In the genomic region with DNA sequence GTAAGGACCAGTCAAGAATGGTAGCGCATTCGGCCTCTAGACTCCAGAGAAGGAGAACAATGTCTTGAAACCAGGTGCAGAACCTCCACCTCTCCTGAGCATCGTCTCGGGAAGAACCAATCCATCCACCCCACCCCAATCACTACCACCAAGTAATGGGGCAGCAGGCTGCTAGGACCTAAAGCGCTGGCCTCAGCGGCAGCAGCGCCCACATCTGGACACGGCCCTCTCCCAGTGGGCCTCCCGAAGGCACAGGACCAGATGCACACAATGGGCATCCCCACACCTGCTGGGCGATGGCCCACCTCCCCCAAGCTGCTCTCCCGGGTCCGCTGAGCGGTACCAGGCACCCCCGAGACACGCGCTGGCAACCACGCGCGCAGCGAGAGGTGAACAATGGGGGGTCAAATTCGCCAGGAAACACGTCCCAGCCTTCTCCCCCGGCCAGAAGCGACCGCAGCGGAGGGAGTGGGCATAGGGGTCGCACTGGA, we compare ENCODE assay signal across 9 cellular contexts. TPM values are rescaled to one million over a fixed set of nuclear protein-coding genes. Genes with fewer than 3 reads are reported as not detected.
A peak's percentile ranks its signal among the peaks of the same experiment; 100 is the strongest.
DNase-seq lines count a peak whose midpoint lies in the region; ATAC-seq, FAIRE-seq and TF ChIP-seq lines count a peak whose summit lies in the region.
"Had no signal": no experiment of that assay in that cellular context is flagged by ENCODE, and none has a peak within 500 bp of the region (broad histone marks: within the 10 kb centered on the region; RNA-seq: fewer than 3 reads in every experiment).

No MANE protein-coding gene starts in this region.

- no peaks in the 10 kb centered on the region for H3K9me3 ChIP-seq in BE2C
- H3K9me3 ChIP-seq in HUES64 (ENCODE audit: insufficient read depth, low read depth, low read length) = no peaks in the 10 kb centered on the region
- no peaks in the 10 kb centered on the region for H3K9me3 ChIP-seq in mammary epithelial cell (replicated peaks; ENCODE audit: insufficient read depth, low read length)
- no peaks in the 10 kb centered on the region for H3K9me3 ChIP-seq in keratinocyte (ENCODE audit: control insufficient read depth, low read depth, low read length)
- no peaks in the 10 kb centered on the region for H3K9me3 ChIP-seq in smooth muscle cell (replicated peaks; ENCODE audit: low read depth)

- no peaks in the 10 kb centered on the region for H4K20me1 ChIP-seq in mammary epithelial cell (ENCODE audit: insufficient read depth, low read length)
- H4K20me1 ChIP-seq in keratinocyte (ENCODE audit: control insufficient read depth, extremely low read depth, insufficient read depth, low read length) = no peaks in the 10 kb centered on the region
- H4K20me1 ChIP-seq in smooth muscle cell (ENCODE audit: low read depth) = no peaks in the 10 kb centered on the region

- intact Hi-C loops in mammary epithelial cell (cut with micrococcal nuclease) = loop anchor here (1.0 to 10.0 kb wide), 3 partner anchors 98 to 225 kb away; no protein-coding TSS in a partner anchor

- no TSS peak for BruUV-seq in mammary epithelial cell (replicated peaks; lab: Mats Ljungman, UMichigan)

- H3K9ac ChIP-seq in HUES64 (ENCODE audit: low read depth, low read length) (peak overlapping the region; percentile 79), mammary epithelial cell (ENCODE audit: insufficient read depth, low read length) (peak overlapping the region; percentile 27), keratinocyte (ENCODE audit: control insufficient read depth, extremely low read depth, insufficient read depth, low read length) (peak overlapping the region; percentile 38), smooth muscle cell (ENCODE audit: low read depth) (peak overlapping the region; percentile 48)

- H3K79me2 ChIP-seq in mammary epithelial cell (ENCODE audit: insufficient read depth, low read length) (no peaks in the 10 kb centered on the region), keratinocyte (ENCODE audit: control insufficient read depth, insufficient read depth, low read length) (no peaks in the 10 kb centered on the region), smooth muscle cell (ENCODE audit: low read depth) (peaks cover 39% of the 10 kb centered on the region)

- no peak for TF ChIP-seq CTCF in BE2C (IDR thresholded peaks at IDR 0.05; ENCODE audit: low read depth, low read length)
- no peak for TF ChIP-seq CTCF in mammary epithelial cell (conservative IDR thresholded peaks at IDR 0.05 in 1 of 2, IDR thresholded peaks at IDR 0.05 in 1 of 2; ENCODE audit: extremely low read depth in 1 of 2, insufficient read depth in 1 of 2, low read depth in 1 of 2, low read length in 2 of 2)
- TF ChIP-seq CTCF in keratinocyte (optimal IDR thresholded peaks at IDR 0.05 in 1 of 3, IDR thresholded peaks at IDR 0.05 in 1 of 3, conservative IDR thresholded peaks at IDR 0.05 in 1 of 3; ENCODE audit: extremely low read depth in 1 of 3, insufficient read depth in 2 of 3, low read length in 3 of 3) = peak in 1 of 3 experiments; percentile 48
- no peak for TF ChIP-seq CTCF in smooth muscle cell (IDR thresholded peaks at IDR 0.05; ENCODE audit: borderline replicate concordance, insufficient read depth, poor library complexity, severe bottlenecking)

- H3K27ac ChIP-seq in HUES64 (ENCODE audit: low read depth, low read length) (peak overlapping the region; percentile 65), mammary epithelial cell (ENCODE audit: insufficient read depth, low read depth, low read length) (no peak overlapping the region), keratinocyte (ENCODE audit: control insufficient read depth, insufficient read depth, low read length) (no peak overlapping the region), smooth muscle cell (ENCODE audit: low read depth) (no peak overlapping the region)

- peaks cover 87% of the 10 kb centered on the region for H3K27me3 ChIP-seq in BE2C
- H3K27me3 ChIP-seq in HUES64 (ENCODE audit: insufficient read depth, low read length) = peaks cover 7% of the 10 kb centered on the region; the same call in 1 of the 2 replicates
- no peaks in the 10 kb centered on the region for H3K27me3 ChIP-seq in mammary epithelial cell (ENCODE audit: insufficient read depth, low read length)
- H3K27me3 ChIP-seq in keratinocyte (ENCODE audit: control insufficient read depth, extremely low read depth, insufficient read depth, low read length) = peaks cover 17% of the 10 kb centered on the region
- no peaks in the 10 kb centered on the region for H3K27me3 ChIP-seq in smooth muscle cell (ENCODE audit: low read depth)

- no peak for FAIRE-seq in keratinocyte (lab: Jason Lieb, UNC)
- FAIRE-seq: endometrium had no signal

- peak overlapping the region; percentile 26; the same call in 1 of the 2 replicates for H3K4me3 ChIP-seq in BE2C (ENCODE audit: low read depth, low read length)
- peak overlapping the region; percentile 93 for H3K4me3 ChIP-seq in HUES64 (ENCODE audit: low read length)
- peak overlapping the region; percentile 46 to 62 (median 62) for H3K4me3 ChIP-seq in mammary epithelial cell (replicated peaks in 1 of 3; ENCODE audit: insufficient read depth in 1 of 3, low read depth in 2 of 3, low read length in 3 of 3)
- peak overlapping the region; percentile 33 to 66 (median 61) for H3K4me3 ChIP-seq in keratinocyte (ENCODE audit: control insufficient read depth in 2 of 3, extremely low read depth in 1 of 3, insufficient read depth in 2 of 3, low read depth in 1 of 3, low read length in 3 of 3)
- H3K4me3 ChIP-seq in smooth muscle cell = peak overlapping the region; percentile 81

- dilution Hi-C loops in mammary epithelial cell (cut with HindIII; ENCODE audit: low sequenced_read_pairs) = loop anchor here (5.0 kb wide), 1 partner anchor 105 kb away; no protein-coding TSS in a partner anchor
- dilution Hi-C loops in keratinocyte (cut with MboI; ENCODE audit: extremely low pct_ligation_motif_present, low sequenced_read_pairs) = no loop called here

- H2AFZ ChIP-seq in mammary epithelial cell (ENCODE audit: low read depth, low read length) (peak overlapping the region; percentile 98), keratinocyte (ENCODE audit: control insufficient read depth, low read length) (peak overlapping the region; percentile 69), smooth muscle cell (ENCODE audit: low read depth) (peak overlapping the region; percentile 88)

- H3K4me2 ChIP-seq in mammary epithelial cell (ENCODE audit: insufficient read depth, low read depth, low read length) (peak overlapping the region; percentile 97), keratinocyte (ENCODE audit: control insufficient read depth, extremely low read depth, insufficient read depth, low read depth, low read length) (peak overlapping the region; percentile 58), smooth muscle cell (peak overlapping the region; percentile 97)

- no peaks in the 10 kb centered on the region for H3K36me3 ChIP-seq in BE2C
- no peaks in the 10 kb centered on the region for H3K36me3 ChIP-seq in HUES64 (ENCODE audit: insufficient read depth, low read length)
- H3K36me3 ChIP-seq in mammary epithelial cell (ENCODE audit: insufficient read depth, low read length) = no peaks in the 10 kb centered on the region
- H3K36me3 ChIP-seq in keratinocyte (ENCODE audit: control insufficient read depth in 2 of 2, extremely low read depth in 1 of 2, insufficient read depth in 2 of 2, low read length in 2 of 2) = no peaks in the 10 kb centered on the region
- no peaks in the 10 kb centered on the region for H3K36me3 ChIP-seq in smooth muscle cell (ENCODE audit: low read depth)

- no peak for ATAC-seq in HG03025 (IDR thresholded peaks at IDR 0.05; ENCODE audit: low FRiP score, unreplicated experiment)

- CTCF ChIA-PET in mammary epithelial cell (lab: Charles Lee; ENCODE audit: low non-redundant PET) = no interaction called here

- DNase-seq in BE2C (no peak), mammary epithelial cell (no peak), keratinocyte (ENCODE audit: low read depth, low spot score) (no peak), smooth muscle cell (lab: John Stamatoyannopoulos, UW; ENCODE audit: unreplicated experiment) (no peak), NCI-H1105 (lab: John Stamatoyannopoulos, UW) (no peak), HCEC 1CT (no peak)

- under 1% methylated on average over 27 of the region's 27 CpGs for WGBS in HUES64
- WGBS in mammary epithelial cell (ENCODE audit: low coverage, missing lambda C conversion rate) = 0% methylated on average over 16 of the region's 27 CpGs
- 1% methylated on average over 27 of the region's 27 CpGs for WGBS in smooth muscle cell (ENCODE audit: low lambda C conversion rate)

- no peaks in the 10 kb centered on the region for H3K9me1 ChIP-seq in keratinocyte (ENCODE audit: control insufficient read depth, extremely low read depth, insufficient read depth, low read length)

- in situ Hi-C loops in mammary epithelial cell (cut with MboI; ENCODE audit: low sequenced_read_pairs in 2 of 2) = loop anchor here in 1 of 2 donors (25.0 kb wide), 1 partner anchor 240 kb away; no protein-coding TSS in a partner anchor

- no peaks in the 10 kb centered on the region for H3K4me1 ChIP-seq in BE2C
- H3K4me1 ChIP-seq in HUES64 (ENCODE audit: insufficient read depth, low read length) = peaks cover 68% of the 10 kb centered on the region
- H3K4me1 ChIP-seq in mammary epithelial cell (ENCODE audit: insufficient read depth, low read length) = peaks cover 10% of the 10 kb centered on the region
- H3K4me1 ChIP-seq in keratinocyte (ENCODE audit: control insufficient read depth, extremely low read depth, insufficient read depth, low read length) = peaks cover 7% of the 10 kb centered on the region
- H3K4me1 ChIP-seq in smooth muscle cell (ENCODE audit: low read depth) = peaks cover 50% of the 10 kb centered on the region

- peaks cover 6% of the 10 kb centered on the region for H3F3A ChIP-seq in smooth muscle cell (ENCODE audit: low read depth)

RNA-seq across cellular contexts. Expression of gene CTTNBP2, which starts 0.6 kb away (rescaled TPM):
- not detected for polyA plus RNA-seq in BE2C (2012; ENCODE audit: insufficient read depth, insufficient read length, low read depth)
- 9.9 TPM for polyA plus RNA-seq in HUES64 (2013, experiment 1 of 2)
- 10.6 TPM for polyA plus RNA-seq in HUES64 (2013, experiment 2 of 2)
- 1 to 10 TPM in 1 of 2 donors, under 1 TPM in 1; 0.16 to 8.0 TPM for total RNA-seq in mammary epithelial cell
- polyA plus RNA-seq in mammary epithelial cell = 1.1 TPM
- polyA minus RNA-seq in mammary epithelial cell = 27.8 TPM
- polyA plus RNA-seq in keratinocyte = 0.55 to 1.3 TPM (median 0.63 TPM) in 3 replicates
- 0.11 TPM for polyA plus RNA-seq in keratinocyte (2011; ENCODE audit: low read depth)
- polyA plus RNA-seq in keratinocyte (2011; cell fraction: cytosol; rRNA removed) = 0.36 and 0.40 TPM in 2 replicates
- polyA plus RNA-seq in keratinocyte (2011; cell fraction: nucleus; rRNA removed) = 1.7 and 2.0 TPM in 2 replicates
- polyA plus RNA-seq in keratinocyte (2012; ENCODE audit: low replicate concordance) = 0.37 and 0.42 TPM in 2 replicates
- 0.52 to 2.4 TPM (median 1.6 TPM) in 3 replicates for polyA minus RNA-seq in keratinocyte
- polyA minus RNA-seq in keratinocyte (2011; cell fraction: cytosol; rRNA and poly(A)+ RNA removed) = not detected
- 2.2 and 3.3 TPM in 2 replicates for polyA minus RNA-seq in keratinocyte (2011; cell fraction: nucleus; rRNA and poly(A)+ RNA removed)
- 22.9 and 42.3 TPM in 2 replicates for total RNA-seq in smooth muscle cell
- polyA plus RNA-seq in smooth muscle cell = 4.8 and 22.3 TPM in 2 replicates

Comparison
In these comparisons a context has a peak if more than half of its experiments do, and no peak if none do; other contexts are left out.
1. H3K4me3 ChIP-seq: peak in every context shown above with its lines; median percentile 93 in HUES64; 81 in smooth muscle cell; 62 in mammary epithelial cell; 61 in keratinocyte; 26 in BE2C.
2. H3K9ac ChIP-seq: peak in every context shown above with its lines; median percentile 79 in HUES64; 48 in smooth muscle cell; 38 in keratinocyte; 27 in mammary epithelial cell.